Comparison of ENCODE assay signal across 15 cellular contexts in the genomic region with DNA sequence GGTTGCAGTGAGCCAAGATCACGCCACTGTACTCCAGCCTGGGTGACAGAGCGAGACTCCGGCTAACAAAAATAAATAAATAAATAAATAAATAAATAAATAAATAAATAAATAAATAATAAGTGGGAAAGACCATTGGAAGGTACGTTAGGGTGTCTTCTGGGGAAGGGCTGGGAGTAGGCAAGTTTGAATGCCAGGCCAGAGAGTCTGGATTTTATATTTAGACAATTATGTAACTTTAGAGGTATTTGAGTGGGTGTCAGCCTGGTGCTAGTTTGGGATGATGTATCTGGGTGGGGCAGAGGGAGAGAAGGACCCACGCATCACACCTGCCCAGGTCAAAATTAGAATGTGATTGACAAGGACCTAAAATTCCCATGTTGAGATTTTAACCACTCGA.
DNase-seq lines count a peak whose midpoint lies in the region; ATAC-seq and TF ChIP-seq lines count a peak whose summit lies in the region.
"Had no signal": no experiment of that assay in that cellular context is flagged by ENCODE, and none has a peak within 500 bp of the region (broad histone marks: within the 10 kb centered on the region; RNA-seq: fewer than 3 reads in every experiment).

No MANE protein-coding gene starts in this region.

- ATAC-seq in SK-N-SH treated with all-trans-retinoic acid at 6 μM for 48 hours (no peak), memory B cell (ENCODE audit: low read depth) (no peak), HG03469 (IDR thresholded peaks at IDR 0.05; ENCODE audit: unreplicated experiment) (no peak)
- ATAC-seq in stimulated activated effector memory CD8-positive, alpha-beta T cell treated with anti-CD3 and anti-CD28 coated beads, Interleukin-12 subunit alpha, Interleukin-12 subunit beta, amount 100 ng/mL, for 72 hours = no peak

- H3F3A ChIP-seq in SK-N-SH (replicated peaks; ENCODE audit: insufficient read depth) (no peaks in the 10 kb centered on the region), smooth muscle cell (ENCODE audit: low read depth) (no peaks in the 10 kb centered on the region)

- no peak for TF ChIP-seq RAD21 in SK-N-SH (IDR thresholded peaks at IDR 0.05; ENCODE audit: low read length)

- H2AFZ ChIP-seq in SK-N-SH (ENCODE audit: low read depth) = no peak overlapping the region
- no peak overlapping the region for H2AFZ ChIP-seq in smooth muscle cell (ENCODE audit: low read depth)

- peak overlapping the region; percentile 80 for H3K27ac Mint-ChIP-seq in memory B cell
- H3K27ac Mint-ChIP-seq in stimulated activated effector memory CD8-positive, alpha-beta T cell treated with anti-CD3 and anti-CD28 coated beads, Interleukin-12 subunit alpha, Interleukin-12 subunit beta, amount 100 ng/mL, for 72 hours = no peak overlapping the region
- H3K27ac Mint-ChIP-seq: activated CD8-positive, alpha-beta T cell treated with anti-CD3 and anti-CD28 coated beads, Interleukin-2, amount 10 ng/mL, durations not matched to agents 7 days and 5 days had no signal

- DNase-seq in SK-N-SH = no peak
- DNase-seq in choroid plexus epithelial cell (ENCODE audit: low read depth) = peak; percentile 20
- no peak for DNase-seq in memory B cell (ENCODE audit: low spot score in 2 of 2)
- no peak for DNase-seq in stimulated activated effector memory CD8-positive, alpha-beta T cell treated with anti-CD3 and anti-CD28 coated beads, Interleukin-12 subunit alpha, Interleukin-12 subunit beta, amount 100 ng/mL, for 72 hours (ENCODE audit: low spot score in 2 of 2)
- no peak for DNase-seq in midbrain (lab: John Stamatoyannopoulos, UW)
- no peak for DNase-seq in smooth muscle cell (lab: John Stamatoyannopoulos, UW; ENCODE audit: unreplicated experiment)
- DNase-seq: 8988T, amniotic stem cell, foreskin melanocyte had no signal

- no peaks in the 10 kb centered on the region for H3K9me2 ChIP-seq in SK-N-SH

- H3K9ac ChIP-seq in SK-N-SH (no peak overlapping the region), smooth muscle cell (ENCODE audit: low read depth) (no peak overlapping the region)

- POLR2A ChIA-PET in SK-N-SH (lab: Yijun Ruan, JAX) = no interaction called here

- peaks cover 9% of the 10 kb centered on the region for H3K36me3 Mint-ChIP-seq in memory B cell
- H3K36me3 Mint-ChIP-seq in stimulated activated effector memory CD8-positive, alpha-beta T cell treated with anti-CD3 and anti-CD28 coated beads, Interleukin-12 subunit alpha, Interleukin-12 subunit beta, amount 100 ng/mL, for 72 hours = no peaks in the 10 kb centered on the region
- H3K36me3 Mint-ChIP-seq: IgD-negative memory B cell had no signal

- no peaks in the 10 kb centered on the region for H3K9me3 ChIP-seq in SK-N-SH
- H3K9me3 ChIP-seq in smooth muscle cell (replicated peaks; ENCODE audit: low read depth) = no peaks in the 10 kb centered on the region
- H3K9me3 ChIP-seq: tibial artery had no signal

- no peaks in the 10 kb centered on the region for H3K27me3 ChIP-seq in SK-N-SH (ENCODE audit: insufficient read depth)
- H3K27me3 ChIP-seq in smooth muscle cell (ENCODE audit: low read depth) = peaks cover 13% of the 10 kb centered on the region

- H3K79me2 ChIP-seq in SK-N-SH (ENCODE audit: insufficient read depth) (no peaks in the 10 kb centered on the region), smooth muscle cell (ENCODE audit: low read depth) (no peaks in the 10 kb centered on the region)

- 77% methylated on average over 6 of the region's 6 CpGs for WGBS in SK-N-SH (ENCODE audit: low lambda C conversion rate)
- WGBS in smooth muscle cell (ENCODE audit: low lambda C conversion rate) = 88% methylated on average over 6 of the region's 6 CpGs

- H3K27me3 Mint-ChIP-seq in memory B cell = no peaks in the 10 kb centered on the region
- H3K27me3 Mint-ChIP-seq: activated T-helper 17 cell treated with anti-CD3 and anti-CD28 coated beads, Interleukin-2, amount 50 U/mL, for 72 hours; IgD-negative memory B cell had no signal

- H3K27ac ChIP-seq in SK-N-SH (ENCODE audit: low read depth in 2 of 2, low read length in 1 of 2) (no peak overlapping the region), smooth muscle cell (ENCODE audit: low read depth) (no peak overlapping the region)
- H3K27ac ChIP-seq: tibial artery had no signal

- no peaks in the 10 kb centered on the region for H3K36me3 ChIP-seq in SK-N-SH (replicated peaks in 1 of 2; ENCODE audit: control insufficient read depth in 1 of 2, insufficient read depth in 2 of 2, low read length in 1 of 2)
- no peaks in the 10 kb centered on the region for H3K36me3 ChIP-seq in smooth muscle cell (ENCODE audit: low read depth)
- H3K36me3 ChIP-seq: tibial artery had no signal

- H3K4me1 ChIP-seq in SK-N-SH (ENCODE audit: control insufficient read depth in 1 of 2, insufficient read depth in 2 of 2, low read depth in 1 of 2, low read length in 1 of 2) = peaks cover 0 to 14% of the 10 kb centered on the region in 2 experiments; a peak in 1 of 4 replicates
- no peaks in the 10 kb centered on the region for H3K4me1 ChIP-seq in smooth muscle cell (ENCODE audit: low read depth)

- peaks cover 11% of the 10 kb centered on the region for H3K9me3 Mint-ChIP-seq in memory B cell
- peaks cover 5% of the 10 kb centered on the region for H3K9me3 Mint-ChIP-seq in stimulated activated effector memory CD8-positive, alpha-beta T cell treated with anti-CD3 and anti-CD28 coated beads, Interleukin-12 subunit alpha, Interleukin-12 subunit beta, amount 100 ng/mL, for 72 hours
- H3K9me3 Mint-ChIP-seq: activated T-helper 17 cell treated with anti-CD3 and anti-CD28 coated beads, Interleukin-2, amount 50 U/mL, for 72 hours had no signal

- H3K4me3 ChIP-seq in SK-N-SH (ENCODE audit: low read depth in 2 of 2, low read length in 1 of 2) (no peak overlapping the region), choroid plexus epithelial cell (ENCODE audit: low read depth, low read length) (no peak overlapping the region), smooth muscle cell (no peak overlapping the region)
- H3K4me3 ChIP-seq: tibial artery had no signal

- TF ChIP-seq CTCF in SK-N-SH (IDR thresholded peaks at IDR 0.05) (no peak), choroid plexus epithelial cell (conservative IDR thresholded peaks at IDR 0.05; ENCODE audit: low read depth, low read length) (no peak), smooth muscle cell (IDR thresholded peaks at IDR 0.05; ENCODE audit: borderline replicate concordance, insufficient read depth, poor library complexity, severe bottlenecking) (no peak)

- H3K4me2 ChIP-seq in SK-N-SH (peak overlapping the region; percentile 36; the same call in 1 of the 2 replicates), smooth muscle cell (no peak overlapping the region)

- H4K20me1 ChIP-seq in SK-N-SH (ENCODE audit: insufficient read depth) (no peaks in the 10 kb centered on the region), smooth muscle cell (ENCODE audit: low read depth) (no peaks in the 10 kb centered on the region)

- no peak for TF ChIP-seq EP300 in SK-N-SH (IDR thresholded peaks at IDR 0.05; ENCODE audit: borderline replicate concordance in 1 of 2, low read depth in 1 of 2, low read length in 1 of 2)

- no peak overlapping the region for H3K4me3 Mint-ChIP-seq in memory B cell
- H3K4me3 Mint-ChIP-seq in stimulated activated effector memory CD8-positive, alpha-beta T cell treated with anti-CD3 and anti-CD28 coated beads, Interleukin-12 subunit alpha, Interleukin-12 subunit beta, amount 100 ng/mL, for 72 hours = no peak overlapping the region
- H3K4me3 Mint-ChIP-seq: activated CD8-positive, alpha-beta T cell treated with anti-CD3 and anti-CD28 coated beads, Interleukin-2, amount 10 ng/mL, durations not matched to agents 7 days and 5 days; activated T-helper 17 cell treated with anti-CD3 and anti-CD28 coated beads, Interleukin-2, amount 50 U/mL, for 72 hours had no signal

- H3K4me1 Mint-ChIP-seq in memory B cell = peaks cover 17% of the 10 kb centered on the region
- H3K4me1 Mint-ChIP-seq in stimulated activated effector memory CD8-positive, alpha-beta T cell treated with anti-CD3 and anti-CD28 coated beads, Interleukin-12 subunit alpha, Interleukin-12 subunit beta, amount 100 ng/mL, for 72 hours = peaks cover under 1% of the 10 kb centered on the region

- CTCF ChIA-PET in SK-N-SH (lab: Yijun Ruan, JAX) = interaction anchor here (0.7 to 1.2 kb wide), 4 partner anchors 75 to 112 kb away, joined by 3 to 6 read pairs (median 3); no protein-coding TSS in a partner anchor

TF ChIP-seq in SK-N-SH, 30 proteins besides CTCF, POLR2A, EP300 and RAD21:
- TF ChIP-seq NFIC (IDR thresholded peaks at IDR 0.05; ENCODE audit: borderline replicate concordance) (no peak), MEF2A (IDR thresholded peaks at IDR 0.05; ENCODE audit: borderline replicate concordance, low read depth) (peak; percentile 20; the same call in 1 of the 2 replicates)

TF ChIP-seq in SK-N-SH treated with all-trans-retinoic acid at 6 μM for 48 hours, 23 proteins besides CTCF, POLR2A, EP300 and RAD21:
- TF ChIP-seq TOX (CRISPR knock-in tag; IDR thresholded peaks at IDR 0.05; ENCODE audit: borderline replicate concordance) (no peak), CSDC2 (CRISPR knock-in tag; IDR thresholded peaks at IDR 0.05) (no peak)
